In genomic region chr2:87633287-87633963, GRCh38 we compare ENCODE assay signal across 8 cellular contexts.
DNase-seq lines count a peak whose midpoint lies in the region; ATAC-seq, FAIRE-seq and TF ChIP-seq lines count a peak whose summit lies in the region.
"Not testable (repeated sequence)": the region's sequence is repeated elsewhere in the genome, so short reads cannot be mapped to it uniquely, and the experiment has no call there.

No MANE protein-coding gene starts in this region.

- not testable (repeated sequence) for H3K27me3 ChIP-seq in breast epithelium; aorta (ENCODE audit: control insufficient read depth in 1 of 2, insufficient read depth in 2 of 2, low read length in 1 of 2)

- H3K4me3 ChIP-seq in breast epithelium; aorta (ENCODE audit: low read length in 2 of 2): not testable (repeated sequence)

- WGBS in aorta, 2 donors = 94 to 95% methylated on average over 2 of the region's 3 CpGs

- H3K27ac ChIP-seq in breast epithelium = peak overlapping the region; percentile 42 to 76
- H3K27ac ChIP-seq in aorta (ENCODE audit: low read depth in 1 of 2, low read length in 2 of 2) = not testable (repeated sequence)

- not testable (repeated sequence) for TF ChIP-seq CTCF in breast epithelium (IDR thresholded peaks at IDR 0.05)

- POLR2A ChIA-PET in activated CD4-positive, alpha-beta memory T cell treated with anti-CD3 and anti-CD28 coated beads for 36 hours (lab: Charles Lee) = not testable (repeated sequence)

- peak; percentile 52 to 64 for ATAC-seq in activated naive CD4-positive, alpha-beta T cell treated with anti-CD3 and anti-CD28 coated beads, Interleukin-2, amount 50 U/mL, for 72 hours
- peak; percentile 26 to 46 for ATAC-seq in natural killer cell treated with Interleukin-12 subunit alpha and Interleukin-12 subunit beta and Interleukin-15 and Interleukin-18, amount 100 ng/mL, for 72 hours
- peak; percentile 36 for ATAC-seq in aorta (ENCODE audit: low FRiP score)

- H3K36me3 Mint-ChIP-seq in T-helper 1 cell treated with Interleukin-12 subunit alpha and Interleukin-12 subunit beta and Interleukin-4 antibody, amounts not matched to agents 30 μg/mL and 1 μg/mL, for 36 hours (ENCODE audit: low read depth); activated CD4-positive, alpha-beta memory T cell treated with anti-CD3 and anti-CD28 coated beads for 36 hours; activated naive CD4-positive, alpha-beta T cell treated with anti-CD3 and anti-CD28 coated beads, Interleukin-2, amount 50 U/mL, for 72 hours; natural killer cell treated with Interleukin-12 subunit alpha and Interleukin-12 subunit beta and Interleukin-15 and Interleukin-18, amount 100 ng/mL, for 72 hours: not testable (repeated sequence)

- not testable (repeated sequence) for DNase-seq in GM18507 (ENCODE audit: extremely low spot score, insufficient read length, low read depth); activated naive CD4-positive, alpha-beta T cell treated with anti-CD3 and anti-CD28 coated beads, Interleukin-2, amount 50 U/mL, for 72 hours (ENCODE audit: low spot score in 2 of 2); breast epithelium (ENCODE audit: low spot score in 2 of 2); natural killer cell treated with Interleukin-12 subunit alpha and Interleukin-12 subunit beta and Interleukin-15 and Interleukin-18, amount 100 ng/mL, for 72 hours (ENCODE audit: low spot score); aorta
- peak; percentile 45 for DNase-seq in activated CD4-positive, alpha-beta memory T cell treated with anti-CD3 and anti-CD28 coated beads for 36 hours
- peak; percentile 43 to 48 for DNase-seq in activated T-cell treated with anti-CD3 and anti-CD28 coated beads, Interleukin-2, amount 50 U/mL, for 48 hours

- TF ChIP-seq POLR2A in breast epithelium (IDR thresholded peaks at IDR 0.05) = not testable (repeated sequence)

- not testable (repeated sequence) for H3K27me3 Mint-ChIP-seq in T-helper 1 cell treated with Interleukin-12 subunit alpha and Interleukin-12 subunit beta and Interleukin-4 antibody, amounts not matched to agents 30 μg/mL and 1 μg/mL, for 36 hours (ENCODE audit: low read depth); activated CD4-positive, alpha-beta memory T cell treated with anti-CD3 and anti-CD28 coated beads for 36 hours; natural killer cell treated with Interleukin-12 subunit alpha and Interleukin-12 subunit beta and Interleukin-15 and Interleukin-18, amount 100 ng/mL, for 72 hours

- not testable (repeated sequence) for H3K4me3 Mint-ChIP-seq in T-helper 1 cell treated with Interleukin-12 subunit alpha and Interleukin-12 subunit beta and Interleukin-4 antibody, amounts not matched to agents 30 μg/mL and 1 μg/mL, for 36 hours; activated CD4-positive, alpha-beta memory T cell treated with anti-CD3 and anti-CD28 coated beads for 36 hours; natural killer cell treated with Interleukin-12 subunit alpha and Interleukin-12 subunit beta and Interleukin-15 and Interleukin-18, amount 100 ng/mL, for 72 hours

- CTCF ChIA-PET in activated CD4-positive, alpha-beta memory T cell treated with anti-CD3 and anti-CD28 coated beads for 36 hours (lab: Charles Lee) = not testable (repeated sequence)

- H3K4me1 ChIP-seq in breast epithelium; aorta (ENCODE audit: control insufficient read depth in 1 of 2, insufficient read depth in 2 of 2, low read length in 2 of 2): not testable (repeated sequence)

- not testable (repeated sequence) for H3K36me3 ChIP-seq in breast epithelium; aorta (ENCODE audit: control insufficient read depth in 1 of 2, insufficient read depth in 2 of 2, low read length in 1 of 2)

- not testable (repeated sequence) for H3K9me3 ChIP-seq in breast epithelium; aorta (ENCODE audit: control insufficient read depth, low read length)

- H3K4me1 Mint-ChIP-seq in T-helper 1 cell treated with Interleukin-12 subunit alpha and Interleukin-12 subunit beta and Interleukin-4 antibody, amounts not matched to agents 30 μg/mL and 1 μg/mL, for 36 hours (ENCODE audit: low read depth) = peaks cover 12% of the 10 kb centered on the region
- peaks cover 21% of the 10 kb centered on the region for H3K4me1 Mint-ChIP-seq in activated CD4-positive, alpha-beta memory T cell treated with anti-CD3 and anti-CD28 coated beads for 36 hours (ENCODE audit: low read depth)
- H3K4me1 Mint-ChIP-seq in natural killer cell treated with Interleukin-12 subunit alpha and Interleukin-12 subunit beta and Interleukin-15 and Interleukin-18, amount 100 ng/mL, for 72 hours (ENCODE audit: low read depth in 2 of 2) = not testable (repeated sequence)

- FAIRE-seq in GM18507 (lab: Jason Lieb, UNC) = peak; percentile 29

- not testable (repeated sequence) for H3K9me3 Mint-ChIP-seq in T-helper 1 cell treated with Interleukin-12 subunit alpha and Interleukin-12 subunit beta and Interleukin-4 antibody, amounts not matched to agents 30 μg/mL and 1 μg/mL, for 36 hours; activated CD4-positive, alpha-beta memory T cell treated with anti-CD3 and anti-CD28 coated beads for 36 hours; activated naive CD4-positive, alpha-beta T cell treated with anti-CD3 and anti-CD28 coated beads, Interleukin-2, amount 50 U/mL, for 72 hours; natural killer cell treated with Interleukin-12 subunit alpha and Interleukin-12 subunit beta and Interleukin-15 and Interleukin-18, amount 100 ng/mL, for 72 hours

- intact Hi-C loops in activated CD4-positive, alpha-beta memory T cell treated with anti-CD3 and anti-CD28 coated beads for 36 hours (cut with micrococcal nuclease); breast epithelium (cut with DNase I; ENCODE audit: low total_unique reads); aorta (cut with DNase I): not testable (repeated sequence)

- peak overlapping the region; percentile 72 for H3K27ac Mint-ChIP-seq in T-helper 1 cell treated with Interleukin-12 subunit alpha and Interleukin-12 subunit beta and Interleukin-4 antibody, amounts not matched to agents 30 μg/mL and 1 μg/mL, for 36 hours
- H3K27ac Mint-ChIP-seq in activated CD4-positive, alpha-beta memory T cell treated with anti-CD3 and anti-CD28 coated beads for 36 hours = peak overlapping the region; percentile 75
- H3K27ac Mint-ChIP-seq in activated naive CD4-positive, alpha-beta T cell treated with anti-CD3 and anti-CD28 coated beads, Interleukin-2, amount 50 U/mL, for 72 hours = peak overlapping the region; percentile 74 to 85
- H3K27ac Mint-ChIP-seq in natural killer cell treated with Interleukin-12 subunit alpha and Interleukin-12 subunit beta and Interleukin-15 and Interleukin-18, amount 100 ng/mL, for 72 hours = not testable (repeated sequence)
